8 cellular contexts compared by ENCODE assay signal in the genomic region with DNA sequence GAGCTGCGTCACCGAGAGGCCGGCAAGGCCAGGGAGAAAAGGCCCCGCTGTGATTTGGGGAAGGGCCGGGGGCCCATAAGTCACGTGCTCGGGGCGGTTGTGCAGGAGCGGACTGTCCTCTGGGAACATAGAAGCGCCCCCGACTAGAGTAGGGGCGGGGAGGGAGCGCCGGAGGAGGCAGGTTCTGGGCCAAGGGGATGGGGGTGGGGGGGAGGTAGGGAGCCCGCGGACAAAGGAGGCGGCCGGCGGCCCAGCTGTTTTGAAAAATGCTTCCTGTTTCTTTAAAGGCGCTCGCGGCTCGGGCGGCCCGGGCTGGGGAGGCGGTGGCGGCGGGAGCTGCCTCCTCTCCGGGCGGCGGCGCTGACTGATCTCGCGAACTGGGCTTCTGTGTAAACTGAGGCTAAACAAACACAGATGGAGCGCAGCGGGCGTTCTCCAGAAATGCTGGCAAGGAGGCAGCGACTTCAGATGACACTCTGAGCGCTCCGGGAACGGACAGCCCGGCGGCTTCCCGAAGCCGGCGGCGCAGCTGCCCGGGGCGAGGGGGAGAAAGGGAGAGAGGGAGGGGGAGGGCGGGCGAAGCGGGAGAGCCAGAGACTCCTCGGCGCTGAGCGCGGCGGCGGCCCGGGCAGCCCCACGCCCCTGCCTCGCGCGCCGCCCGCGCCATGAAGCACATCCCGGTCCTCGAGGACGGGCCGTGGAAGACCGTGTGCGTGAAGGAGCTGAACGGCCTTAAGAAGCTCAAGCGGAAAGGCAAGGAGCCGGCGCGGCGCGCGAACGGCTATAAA. TPM values are rescaled to one million over a fixed set of nuclear protein-coding genes. Genes with fewer than 3 reads are reported as not detected.
A peak's percentile ranks its signal among the peaks of the same experiment; 100 is the strongest.
DNase-seq lines count a peak whose midpoint lies in the region; ATAC-seq and TF ChIP-seq lines count a peak whose summit lies in the region.

A gene with protein sequence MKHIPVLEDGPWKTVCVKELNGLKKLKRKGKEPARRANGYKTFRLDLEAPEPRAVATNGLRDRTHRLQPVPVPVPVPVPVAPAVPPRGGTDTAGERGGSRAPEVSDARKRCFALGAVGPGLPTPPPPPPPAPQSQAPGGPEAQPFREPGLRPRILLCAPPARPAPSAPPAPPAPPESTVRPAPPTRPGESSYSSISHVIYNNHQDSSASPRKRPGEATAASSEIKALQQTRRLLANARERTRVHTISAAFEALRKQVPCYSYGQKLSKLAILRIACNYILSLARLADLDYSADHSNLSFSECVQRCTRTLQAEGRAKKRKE (plus strand): TSS at position 467 of the 788 bp plus-strand sequence. CDS start 199 bp downstream, at position 666.

- H2AFZ ChIP-seq in osteoblast (ENCODE audit: low read length) = peak within 1 kb of the TSS; percentile 61

- H4K20me1 ChIP-seq in osteoblast (ENCODE audit: insufficient read depth, low read length) = peaks cover 22% of the 10 kb centered on the region

- intact Hi-C loops in left ventricle myocardium inferior (cut with micrococcal nuclease) = loop anchor here (10.0 kb wide), 1 partner anchor 51 kb away; no protein-coding TSS in a partner anchor

- peak; percentile 55 for DNase-seq in stimulated activated CD4-positive, alpha-beta T cell treated with anti-CD3 and anti-CD28 coated beads, Interleukin-15, amount 100 ng/mL, for 24 hours
- DNase-seq in stimulated activated CD4-positive, alpha-beta T cell treated with anti-CD3 and anti-CD28 coated beads, Interleukin-4, amount 100 ng/mL, for 24 hours = no peak
- peak; percentile 57 for DNase-seq in NCI-H345 (lab: John Stamatoyannopoulos, UW)
- peak in 46 of 56 donors; percentile 23 to 75 (median 52) for DNase-seq in amygdala (lab: John Stamatoyannopoulos, UW)
- DNase-seq in left ventricle myocardium inferior = peak; percentile 84
- peak; percentile 96 for DNase-seq in osteoblast (ENCODE audit: insufficient read length, low spot score, missing footprints)
- no peak for DNase-seq in HK-2 (ENCODE audit: unreplicated experiment)

- H3K4me1 ChIP-seq in left ventricle myocardium inferior (peaks cover 100% of the 10 kb centered on the region), osteoblast (ENCODE audit: insufficient read depth, low read length) (peaks cover 26% of the 10 kb centered on the region)

- peak within 1 kb of the TSS; percentile 98 for H3K4me3 ChIP-seq in left ventricle myocardium inferior
- H3K4me3 ChIP-seq in osteoblast (ENCODE audit: insufficient read depth, low read length) = peak within 1 kb of the TSS; percentile 93

- H3K27ac ChIP-seq in left ventricle myocardium inferior (replicated peaks) (peak within 1 kb of the TSS; percentile 93), osteoblast (ENCODE audit: low read depth, low read length) (peak within 1 kb of the TSS; percentile 45)

- TF ChIP-seq CTCF in left ventricle myocardium inferior (IDR thresholded peaks at IDR 0.05; ENCODE audit: borderline replicate concordance) (no peak), osteoblast (IDR thresholded peaks at IDR 0.05; ENCODE audit: extremely low read depth, low read depth, low read length) (no peak)

- no peak for ATAC-seq in GM19455 (IDR thresholded peaks at IDR 0.05; ENCODE audit: unreplicated experiment)

- peaks cover 42% of the 10 kb centered on the region for H3K79me2 ChIP-seq in osteoblast (ENCODE audit: insufficient read depth, low read length)

- H3K36me3 ChIP-seq in left ventricle myocardium inferior (peaks cover 7% of the 10 kb centered on the region), osteoblast (ENCODE audit: insufficient read depth, low read length) (peaks cover 5% of the 10 kb centered on the region)

- peak within 1 kb of the TSS; percentile 94 for H3K4me2 ChIP-seq in osteoblast (ENCODE audit: insufficient read depth, low read length)

- no peaks in the 10 kb centered on the region for H3K9me3 ChIP-seq in left ventricle myocardium inferior (replicated peaks)
- H3K9me3 ChIP-seq in osteoblast (ENCODE audit: low read depth, low read length) = no peaks in the 10 kb centered on the region

- H3K27me3 ChIP-seq in left ventricle myocardium inferior (ENCODE audit: low read depth) (no peaks in the 10 kb centered on the region), osteoblast (ENCODE audit: insufficient read depth, low read length) (no peaks in the 10 kb centered on the region)

RNA-seq across cellular contexts. Expression of the gene that starts here (rescaled TPM):
- 23.3 TPM for total RNA-seq in left ventricle myocardium inferior
- 18.6 and 35.1 TPM in 2 replicates for total RNA-seq in osteoblast

Comparison
In these comparisons a context has a peak if more than half of its experiments do, and no peak if none do; other contexts are left out.
1. DNase-seq: peak in stimulated activated CD4-positive, alpha-beta T cell treated with anti-CD3 and anti-CD28 coated beads, Interleukin-15, amount 100 ng/mL, for 24 hours (single experiment), NCI-H345 (single experiment), amygdala (46 of 56), left ventricle myocardium inferior (single experiment) and osteoblast (single experiment); none in stimulated activated CD4-positive, alpha-beta T cell treated with anti-CD3 and anti-CD28 coated beads, Interleukin-4, amount 100 ng/mL, for 24 hours (single experiment) and HK-2 (single experiment).